Comparison of ENCODE assay signal across 22 cellular contexts in genomic region chr3:37096972-37097371, GRCh38.
DNase-seq lines count a peak whose midpoint lies in the region; ATAC-seq, FAIRE-seq and TF ChIP-seq lines count a peak whose summit lies in the region.
"Had no signal": no experiment of that assay in that cellular context is flagged by ENCODE, and none has a peak within 500 bp of the region (broad histone marks: within the 10 kb centered on the region; RNA-seq: fewer than 3 reads in every experiment).

No MANE protein-coding gene starts in this region.

- H3K27ac ChIP-seq in heart left ventricle: peak overlapping the region in 8 of 12 donors; percentile 27 to 64 (median 44)
- peak overlapping the region in 1 of 2 donors; percentile 42 for H3K27ac ChIP-seq in right atrium auricular region
- peak overlapping the region; percentile 29 for H3K27ac ChIP-seq in astrocyte (ENCODE audit: low read depth, low read length)
- H3K27ac ChIP-seq in right cardiac atrium (ENCODE audit: low read length): no peak overlapping the region
- H3K27ac ChIP-seq: C4-2B had no signal

- WGBS in heart left ventricle, 4 donors: 24 to 39% (median 27%) methylated on average over 1 of the region's 1 CpG
- WGBS in right cardiac atrium: 20% methylated on average over 1 of the region's 1 CpG

- DNase-seq in heart left ventricle (no peak), right atrium auricular region (ENCODE audit: low spot score) (no peak), astrocyte (ENCODE audit: low read depth) (peak; percentile 26), right cardiac atrium (no peak), type B pancreatic cell (ENCODE audit: extremely low spot score, unreplicated experiment) (no peak), natural killer cell (no peak), posterior cingulate gyrus (no peak), hippocampal formation (lab: John Stamatoyannopoulos, UW) (no peak)
- DNase-seq: activated CD8-positive, alpha-beta memory T cell treated with anti-CD3 and anti-CD28 coated beads for 24 hours; activated effector memory CD4-positive, alpha-beta T cell treated with Interleukin-2 at 50 U/mL for 16 hours; aorta; kidney; NCI-H1417; ovary; stimulated activated naive CD4-positive, alpha-beta T cell; T-helper 2 cell; upper lobe of left lung had no signal

- intact Hi-C loops in heart left ventricle (cut with DNase I) (loop anchor here in 3 of 10 donors (10.0 kb wide), 2 partner anchors 102 to 118 kb away; partner anchors contain the start of genes EPM2AIP1 (in 1 of the 3) and MLH1 (in 1 of the 3)), right cardiac atrium (cut with DNase I) (no loop called here), natural killer cell (cut with micrococcal nuclease) (no loop called here), posterior cingulate gyrus (cut with DNase I) (no loop called here)

- no peaks in the 10 kb centered on the region for H4K20me1 ChIP-seq in astrocyte (ENCODE audit: insufficient read depth, low read length)

- H3K9me3 Mint-ChIP-seq in astrocyte (ENCODE audit: unreplicated experiment): no peaks in the 10 kb centered on the region
- H3K9me3 Mint-ChIP-seq in type B pancreatic cell: no peaks in the 10 kb centered on the region
- no peaks in the 10 kb centered on the region for H3K9me3 Mint-ChIP-seq in natural killer cell
- H3K9me3 Mint-ChIP-seq: dendritic cell treated with granulocyte-macrophage colony-stimulating factor and Interleukin-4, amounts not matched to agents 40 ng/mL and 50 ng/mL, for 4 days; WTC11 had no signal

- H3K79me2 ChIP-seq in astrocyte (ENCODE audit: insufficient read depth, low read length): peaks cover 3% of the 10 kb centered on the region

- H3K4me3 ChIP-seq in heart left ventricle (no peak overlapping the region), right atrium auricular region (no peak overlapping the region), astrocyte (ENCODE audit: insufficient read depth, low read depth, low read length) (no peak overlapping the region), right cardiac atrium (ENCODE audit: low read length) (no peak overlapping the region)
- H3K4me3 ChIP-seq: ovary, upper lobe of left lung had no signal

- H3K27me3 Mint-ChIP-seq in astrocyte (ENCODE audit: low read depth, unreplicated experiment) (no peaks in the 10 kb centered on the region), type B pancreatic cell (no peaks in the 10 kb centered on the region), natural killer cell (ENCODE audit: low read depth in 2 of 2) (no peaks in the 10 kb centered on the region)
- H3K27me3 Mint-ChIP-seq: dendritic cell treated with granulocyte-macrophage colony-stimulating factor and Interleukin-4, amounts not matched to agents 40 ng/mL and 50 ng/mL, for 4 days had no signal

- H3K9ac ChIP-seq in astrocyte (ENCODE audit: low read length): peak overlapping the region; percentile 4

- H3K4me3 Mint-ChIP-seq in astrocyte (ENCODE audit: unreplicated experiment): no peak overlapping the region
- H3K4me3 Mint-ChIP-seq in type B pancreatic cell: no peak overlapping the region
- H3K4me3 Mint-ChIP-seq in natural killer cell: no peak overlapping the region
- H3K4me3 Mint-ChIP-seq: dendritic cell treated with granulocyte-macrophage colony-stimulating factor and Interleukin-4, amounts not matched to agents 40 ng/mL and 50 ng/mL, for 4 days; WTC11 had no signal

- H3K27ac Mint-ChIP-seq in astrocyte (ENCODE audit: unreplicated experiment) (peak overlapping the region; percentile 82), type B pancreatic cell (peak overlapping the region; percentile 22), natural killer cell (no peak overlapping the region)
- H3K27ac Mint-ChIP-seq: dendritic cell treated with granulocyte-macrophage colony-stimulating factor and Interleukin-4, amounts not matched to agents 40 ng/mL and 50 ng/mL, for 4 days; WTC11 had no signal

- no peaks in the 10 kb centered on the region for H3K27me3 ChIP-seq in heart left ventricle
- H3K27me3 ChIP-seq in right atrium auricular region: no peaks in the 10 kb centered on the region
- no peaks in the 10 kb centered on the region for H3K27me3 ChIP-seq in astrocyte (ENCODE audit: insufficient read depth, low read length)
- H3K27me3 ChIP-seq in right cardiac atrium (ENCODE audit: control insufficient read depth, insufficient read depth): no peaks in the 10 kb centered on the region
- H3K27me3 ChIP-seq: ovary, upper lobe of left lung had no signal

- peak overlapping the region; percentile 54 for H3K4me2 ChIP-seq in astrocyte (ENCODE audit: low read length)

- H3K4me1 Mint-ChIP-seq in astrocyte (ENCODE audit: low read depth, unreplicated experiment): peaks cover 29% of the 10 kb centered on the region
- H3K4me1 Mint-ChIP-seq in type B pancreatic cell (ENCODE audit: unreplicated experiment): peaks cover 24% of the 10 kb centered on the region
- peaks cover 0 to 4% of the 10 kb centered on the region in 2 donors for H3K4me1 Mint-ChIP-seq in natural killer cell

- no peaks in the 10 kb centered on the region for H3K9me3 ChIP-seq in heart left ventricle
- H3K9me3 ChIP-seq in right atrium auricular region: no peaks in the 10 kb centered on the region
- no peaks in the 10 kb centered on the region for H3K9me3 ChIP-seq in astrocyte (ENCODE audit: insufficient read depth, low read depth, low read length)
- H3K9me3 ChIP-seq in right cardiac atrium (ENCODE audit: control insufficient read depth, low read length): no peaks in the 10 kb centered on the region
- H3K9me3 ChIP-seq: ovary, upper lobe of left lung had no signal

- TF ChIP-seq CTCF in heart left ventricle (IDR thresholded peaks at IDR 0.05) (no peak), right atrium auricular region (IDR thresholded peaks at IDR 0.05) (no peak), astrocyte (IDR thresholded peaks at IDR 0.05; ENCODE audit: insufficient read depth, low read depth, low read length) (no peak), type B pancreatic cell (conservative IDR thresholded peaks at IDR 0.05) (no peak), natural killer cell (IDR thresholded peaks at IDR 0.05) (no peak)

- peaks cover 0 to 35% (median 19%) of the 10 kb centered on the region in 12 donors for H3K4me1 ChIP-seq in heart left ventricle
- H3K4me1 ChIP-seq in right atrium auricular region: peaks cover 0 to 19% of the 10 kb centered on the region in 2 donors
- H3K4me1 ChIP-seq in astrocyte (ENCODE audit: insufficient read depth, low read length): peaks cover 12% of the 10 kb centered on the region
- peaks cover 2% of the 10 kb centered on the region for H3K4me1 ChIP-seq in right cardiac atrium (ENCODE audit: control insufficient read depth, insufficient read depth, low read length)

- H3K36me3 ChIP-seq in heart left ventricle: peaks cover 0 to 43% (median 26%) of the 10 kb centered on the region in 9 donors
- peaks cover 7% of the 10 kb centered on the region for H3K36me3 ChIP-seq in right atrium auricular region
- H3K36me3 ChIP-seq in astrocyte (ENCODE audit: insufficient read depth, low read length): peaks cover 5% of the 10 kb centered on the region
- H3K36me3 ChIP-seq: ovary had no signal

- peak in 2 of 4 donors; percentile 25 to 27 for ATAC-seq in heart left ventricle
- peak; percentile 41 to 52 for ATAC-seq in right cardiac atrium
- no peak for ATAC-seq in natural killer cell
- ATAC-seq: esophagus mucosa, WTC11 had no signal

- FAIRE-seq in astrocyte (lab: Jason Lieb, UNC): no peak
- FAIRE-seq: A204.1, kidney had no signal

- peaks cover 4% of the 10 kb centered on the region for H3K36me3 Mint-ChIP-seq in astrocyte (ENCODE audit: low read depth, unreplicated experiment)
- H3K36me3 Mint-ChIP-seq in type B pancreatic cell: peaks cover 28% of the 10 kb centered on the region
- no peaks in the 10 kb centered on the region for H3K36me3 Mint-ChIP-seq in natural killer cell
- H3K36me3 Mint-ChIP-seq: WTC11 had no signal

- no peak overlapping the region for H2AFZ ChIP-seq in astrocyte (ENCODE audit: low read depth, low read length)

- no peak for TF ChIP-seq POLR2A in heart left ventricle (IDR thresholded peaks at IDR 0.05)

Comparison
In these comparisons a context has a peak if more than half of its experiments do, and no peak if none do; other contexts are left out.
1. ATAC-seq: peak in right cardiac atrium (2 of 2); none in natural killer cell (0 of 3).
2. H3K27ac Mint-ChIP-seq: peak in astrocyte (single experiment) and type B pancreatic cell (single experiment); none in natural killer cell (0 of 2).